Comparison of ENCODE assay signal across 9 cellular contexts in the genomic region with DNA sequence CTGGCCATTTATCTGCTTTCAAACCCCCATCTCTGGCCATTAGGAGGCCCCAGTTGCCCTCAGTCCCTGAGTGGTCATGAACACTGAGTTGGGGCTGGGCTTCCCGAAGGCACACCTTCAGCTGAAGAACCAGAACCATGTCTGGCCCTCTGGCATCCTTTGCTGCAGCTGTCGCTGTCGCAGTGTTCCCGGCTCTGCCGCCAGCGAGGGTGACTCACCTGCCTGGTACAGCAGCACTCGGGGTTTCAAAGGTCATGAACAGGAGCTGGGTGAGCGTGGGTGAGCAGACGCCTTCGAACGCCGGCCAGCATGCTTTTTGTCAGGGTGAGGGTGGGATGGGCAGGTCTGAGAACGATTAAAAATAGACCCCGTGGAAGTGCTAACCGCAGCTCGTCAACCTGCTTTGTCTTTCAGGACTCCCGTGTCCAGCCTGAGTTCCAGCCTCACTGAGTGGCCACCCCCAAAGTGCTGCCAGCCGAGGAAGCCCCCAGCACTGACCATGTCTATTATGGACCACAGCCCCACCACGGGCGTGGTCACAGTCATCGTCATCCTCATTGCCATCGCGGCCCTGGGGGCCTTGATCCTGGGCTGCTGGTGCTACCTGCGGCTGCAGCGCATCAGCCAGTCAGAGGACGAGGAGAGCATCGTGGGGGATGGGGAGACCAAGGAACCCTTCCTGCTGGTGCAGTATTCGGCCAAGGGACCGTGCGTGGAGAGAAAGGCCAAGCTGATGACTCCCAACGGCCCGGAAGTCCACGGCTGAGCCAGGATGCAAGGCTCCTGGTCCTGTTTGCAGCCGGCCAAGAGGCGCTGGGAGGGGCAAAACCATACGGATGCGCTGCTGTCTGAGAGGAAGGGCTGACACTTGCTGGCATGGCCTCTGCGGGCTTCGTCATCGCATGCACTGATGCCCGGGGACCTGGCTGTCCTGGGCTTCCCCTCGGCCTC. TPM values are rescaled to one million over a fixed set of nuclear protein-coding genes. Genes with fewer than 3 reads are reported as not detected.
DNase-seq lines count a peak whose midpoint lies in the region; ATAC-seq and FAIRE-seq lines count a peak whose summit lies in the region.
"Had no signal": no experiment of that assay in that cellular context is flagged by ENCODE, and none has a peak within 500 bp of the region (broad histone marks: within the 10 kb centered on the region; RNA-seq: fewer than 3 reads in every experiment).

No MANE protein-coding gene starts in this region.

- H3K27ac Mint-ChIP-seq in stimulated activated naive CD8-positive, alpha-beta T cell treated with anti-CD3 and anti-CD28 coated beads, Interleukin-15, amount 100 ng/mL, for 72 hours = peak overlapping the region in 1 of 2 donors; percentile 87
- H3K27ac Mint-ChIP-seq in activated naive CD4-positive, alpha-beta T cell treated with anti-CD3 and anti-CD28 coated beads, Interleukin-2, amount 50 U/mL, for 72 hours = no peak overlapping the region

- intact Hi-C loops in left colon (cut with DNase I, micrococcal nuclease) = no loop called here

- no peaks in the 10 kb centered on the region for H3K36me3 Mint-ChIP-seq in activated naive CD4-positive, alpha-beta T cell treated with anti-CD3 and anti-CD28 coated beads, Interleukin-2, amount 50 U/mL, for 72 hours

- peak; percentile 43 for DNase-seq in stimulated activated naive CD8-positive, alpha-beta T cell treated with anti-CD3 and anti-CD28 coated beads, Interleukin-15, Interleukin-2, amounts not matched to agents 100 U/mL and 50 U/mL, for 24 hours
- no peak for DNase-seq in stimulated activated naive CD8-positive, alpha-beta T cell treated with anti-CD3 and anti-CD28 coated beads, Interleukin-15, amount 100 ng/mL, for 72 hours
- no peak for DNase-seq in activated naive CD4-positive, alpha-beta T cell treated with anti-CD3 and anti-CD28 coated beads, Interleukin-2, amount 50 U/mL, for 72 hours (ENCODE audit: low spot score in 2 of 2)
- peak; percentile 59 to 68 for DNase-seq in left colon
- no peak for DNase-seq in HTR-8/SVneo (ENCODE audit: insufficient read length, low spot score)
- no peak for DNase-seq in D341Med (ENCODE audit: low spot score)
- DNase-seq in NCI-H2171 treated with DMSO at 0.1 percent for 48 hours (lab: John Stamatoyannopoulos, UW) = no peak

- no peak for FAIRE-seq in HTR-8/SVneo (lab: Jason Lieb, UNC)
- FAIRE-seq: G401.6 had no signal

- peak; percentile 14 for ATAC-seq in stimulated activated naive CD8-positive, alpha-beta T cell treated with anti-CD3 and anti-CD28 coated beads, Interleukin-15, Interleukin-2, amounts not matched to agents 100 U/mL and 50 U/mL, for 24 hours
- no peak for ATAC-seq in stimulated activated naive CD8-positive, alpha-beta T cell treated with anti-CD3 and anti-CD28 coated beads, Interleukin-15, amount 100 ng/mL, for 72 hours
- peak; percentile 18 to 80 for ATAC-seq in activated naive CD4-positive, alpha-beta T cell treated with anti-CD3 and anti-CD28 coated beads, Interleukin-2, amount 50 U/mL, for 72 hours
- peak; percentile 87 for ATAC-seq in left colon
- no peak for ATAC-seq in HG03460 (IDR thresholded peaks at IDR 0.05; ENCODE audit: unreplicated experiment)

- H3K4me1 Mint-ChIP-seq in stimulated activated naive CD8-positive, alpha-beta T cell treated with anti-CD3 and anti-CD28 coated beads, Interleukin-15, amount 100 ng/mL, for 72 hours = peaks cover 77% of the 10 kb centered on the region

- H3K4me3 Mint-ChIP-seq in stimulated activated naive CD8-positive, alpha-beta T cell treated with anti-CD3 and anti-CD28 coated beads, Interleukin-15, amount 100 ng/mL, for 72 hours = no peak overlapping the region

- H3K27me3 Mint-ChIP-seq in stimulated activated naive CD8-positive, alpha-beta T cell treated with anti-CD3 and anti-CD28 coated beads, Interleukin-15, amount 100 ng/mL, for 72 hours = no peaks in the 10 kb centered on the region

- no peaks in the 10 kb centered on the region for H3K9me3 Mint-ChIP-seq in stimulated activated naive CD8-positive, alpha-beta T cell treated with anti-CD3 and anti-CD28 coated beads, Interleukin-15, amount 100 ng/mL, for 72 hours
- H3K9me3 Mint-ChIP-seq in activated naive CD4-positive, alpha-beta T cell treated with anti-CD3 and anti-CD28 coated beads, Interleukin-2, amount 50 U/mL, for 72 hours = no peaks in the 10 kb centered on the region

RNA-seq across cellular contexts. Expression of a gene that starts 7.6 kb away (rescaled TPM):
- total RNA-seq in activated naive CD4-positive, alpha-beta T cell treated with anti-CD3 and anti-CD28 coated beads, Interleukin-2, amount 50 U/mL, for 72 hours = 10 to 100 TPM; 11.0 to 14.4 TPM
- 1 to 10 TPM; 2.4 to 7.6 TPM for total RNA-seq in left colon

Comparison
In these comparisons a context has a peak if more than half of its experiments do, and no peak if none do; other contexts are left out.
1. ATAC-seq: peak in stimulated activated naive CD8-positive, alpha-beta T cell treated with anti-CD3 and anti-CD28 coated beads, Interleukin-15, Interleukin-2, amounts not matched to agents 100 U/mL and 50 U/mL, for 24 hours (single experiment), activated naive CD4-positive, alpha-beta T cell treated with anti-CD3 and anti-CD28 coated beads, Interleukin-2, amount 50 U/mL, for 72 hours (2 of 2) and left colon (single experiment); none in stimulated activated naive CD8-positive, alpha-beta T cell treated with anti-CD3 and anti-CD28 coated beads, Interleukin-15, amount 100 ng/mL, for 72 hours (single experiment) and HG03460 (single experiment).
2. DNase-seq: peak in stimulated activated naive CD8-positive, alpha-beta T cell treated with anti-CD3 and anti-CD28 coated beads, Interleukin-15, Interleukin-2, amounts not matched to agents 100 U/mL and 50 U/mL, for 24 hours (single experiment) and left colon (2 of 2); none in stimulated activated naive CD8-positive, alpha-beta T cell treated with anti-CD3 and anti-CD28 coated beads, Interleukin-15, amount 100 ng/mL, for 72 hours (0 of 2), activated naive CD4-positive, alpha-beta T cell treated with anti-CD3 and anti-CD28 coated beads, Interleukin-2, amount 50 U/mL, for 72 hours (0 of 2), HTR-8/SVneo (single experiment), D341Med (single experiment) and NCI-H2171 treated with DMSO at 0.1 percent for 48 hours (single experiment).